ENCODE assay signal across 1 cellular context in the genomic region with DNA sequence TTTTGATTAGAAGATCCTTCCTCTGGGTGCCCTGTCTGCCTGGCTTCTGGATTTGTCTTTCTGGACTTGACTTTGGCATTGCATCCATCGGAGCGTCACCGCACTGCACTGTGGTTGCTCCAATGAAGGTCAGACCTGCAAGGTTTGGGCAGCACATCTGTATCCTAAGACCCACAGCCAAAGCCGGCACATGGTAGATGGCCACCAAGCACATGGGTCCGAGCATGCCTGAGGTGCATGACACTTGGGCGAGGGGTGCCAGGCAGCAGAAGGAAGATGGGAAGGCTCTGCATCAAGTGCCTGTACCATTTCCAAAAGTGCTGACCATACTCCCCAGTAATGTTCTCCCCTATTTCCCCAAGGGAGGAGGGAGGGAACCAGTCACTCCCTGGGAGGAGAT.
TF ChIP-seq lines count a peak whose summit lies in the region.

No MANE protein-coding gene starts in this region.

TF ChIP-seq in endothelial cell of umbilical vein, 7 proteins besides CTCF, POLR2A, EP300 and RAD21:
- no peak for TF ChIP-seq GATA2 (IDR thresholded peaks at IDR 0.05; ENCODE audit: insufficient read depth, insufficient read length, low read depth, low read length)
- TF ChIP-seq JUN (IDR thresholded peaks at IDR 0.05; ENCODE audit: borderline replicate concordance, insufficient read depth, insufficient read length, low read depth) = no peak
- TF ChIP-seq, protein P1, sequence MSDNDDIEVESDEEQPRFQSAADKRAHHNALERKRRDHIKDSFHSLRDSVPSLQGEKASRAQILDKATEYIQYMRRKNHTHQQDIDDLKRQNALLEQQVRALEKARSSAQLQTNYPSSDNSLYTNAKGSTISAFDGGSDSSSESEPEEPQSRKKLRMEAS (IDR thresholded peaks at IDR 0.05; ENCODE audit: insufficient read depth, insufficient read length) = peak; percentile 11
- no peak for TF ChIP-seq MYC (IDR thresholded peaks at IDR 0.05; ENCODE audit: low read depth, low read length)
- no peak for TF ChIP-seq EZH2 (IDR thresholded peaks at IDR 0.05; ENCODE audit: borderline replicate concordance, low read depth, low read length, severe bottlenecking)
